In the genomic region with DNA sequence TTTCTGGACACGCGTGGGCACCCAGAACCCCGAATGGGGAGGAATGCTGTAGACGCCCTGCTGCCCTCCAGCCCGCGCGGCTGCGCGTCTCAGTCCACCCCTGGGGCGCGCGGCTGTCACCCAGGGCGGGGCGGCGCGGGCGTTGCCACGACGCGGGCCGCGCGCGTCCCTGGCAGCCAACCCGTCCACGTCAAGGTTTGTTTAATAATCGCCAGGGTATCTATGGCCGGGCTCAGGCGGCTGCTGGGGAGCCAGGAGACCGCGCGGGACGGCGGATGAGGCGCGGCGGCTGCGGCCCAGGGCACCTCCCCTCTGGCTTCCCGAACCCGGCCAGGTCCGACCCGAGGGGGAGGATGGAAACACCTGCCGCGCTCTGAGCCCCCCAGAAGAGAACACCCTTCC, we compare ENCODE assay signal across 8 cellular contexts. TPM values are rescaled to one million over a fixed set of nuclear protein-coding genes. Genes with fewer than 3 reads are reported as not detected.
DNase-seq lines count a peak whose midpoint lies in the region; ATAC-seq and TF ChIP-seq lines count a peak whose summit lies in the region.

A gene with protein sequence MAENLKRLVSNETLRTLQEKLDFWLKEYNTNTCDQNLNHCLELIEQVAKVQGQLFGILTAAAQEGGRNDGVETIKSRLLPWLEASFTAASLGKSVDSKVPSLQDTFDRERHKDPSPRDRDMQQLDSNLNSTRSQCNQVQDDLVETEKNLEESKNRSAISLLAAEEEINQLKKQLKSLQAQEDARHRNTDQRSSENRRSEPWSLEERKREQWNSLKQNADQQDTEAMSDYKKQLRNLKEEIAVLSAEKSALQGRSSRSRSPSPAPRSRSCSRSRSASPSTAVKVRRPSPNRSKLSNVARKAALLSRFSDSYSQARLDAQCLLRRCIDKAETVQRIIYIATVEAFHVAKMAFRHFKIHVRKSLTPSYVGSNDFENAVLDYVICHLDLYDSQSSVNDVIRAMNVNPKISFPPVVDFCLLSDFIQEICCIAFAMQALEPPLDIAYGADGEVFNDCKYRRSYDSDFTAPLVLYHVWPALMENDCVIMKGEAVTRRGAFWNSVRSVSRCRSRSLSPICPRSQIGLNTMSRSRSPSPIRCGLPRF (plus strand): TSS at position 92 of the 402 bp plus-strand sequence. CDS start 401 bp downstream, outside the sequence.

- TF ChIP-seq CTCF in GM23338 (conservative IDR thresholded peaks at IDR 0.05; ENCODE audit: low read depth in 2 of 2) (no peak), Peyer's patch (IDR thresholded peaks at IDR 0.05) (no peak), esophagus squamous epithelium (IDR thresholded peaks at IDR 0.05) (no peak)

- H3K27me3 Mint-ChIP-seq in GM23338 (ENCODE audit: insufficient read depth, low read depth, poor library complexity) = peaks cover 22% of the 10 kb centered on the region
- H3K27me3 Mint-ChIP-seq in naive thymus-derived CD8-positive, alpha-beta T cell = peaks cover 43 to 73% (median 69%) of the 10 kb centered on the region in 5 donors

- H3K27ac ChIP-seq in GM23338 (ENCODE audit: low read depth) = peak within 1 kb of the TSS; percentile 77; the same call in 1 of the 2 replicates
- H3K27ac ChIP-seq in Peyer's patch = peak within 1 kb of the TSS in 3 of 4 donors; percentile 7 to 11 (median 10)
- peak within 1 kb of the TSS; percentile 83 to 89 (median 85) for H3K27ac ChIP-seq in esophagus squamous epithelium

- H3K27me3 ChIP-seq in GM23338 (ENCODE audit: insufficient read depth) = peaks cover 40% of the 10 kb centered on the region
- H3K27me3 ChIP-seq in Peyer's patch = no peaks in the 10 kb centered on the region
- peaks cover 0 to 60% (median 0%) of the 10 kb centered on the region in 4 donors for H3K27me3 ChIP-seq in esophagus squamous epithelium

- no peaks in the 10 kb centered on the region for H3K9me3 ChIP-seq in Peyer's patch
- H3K9me3 ChIP-seq in esophagus squamous epithelium = no peaks in the 10 kb centered on the region

- H3K36me3 ChIP-seq in GM23338 (ENCODE audit: insufficient read depth) (0 out of 2 replicates have a peak, but pooled peaks cover 3% of the 10 kb centered on the region), Peyer's patch (no peaks in the 10 kb centered on the region), esophagus squamous epithelium (no peaks in the 10 kb centered on the region)

- peaks cover 8% of the 10 kb centered on the region; the same call in 2 of the 3 replicates for H3K36me3 Mint-ChIP-seq in GM23338 (ENCODE audit: low read depth)
- no peaks in the 10 kb centered on the region for H3K36me3 Mint-ChIP-seq in naive thymus-derived CD8-positive, alpha-beta T cell

- WGBS in esophagus squamous epithelium, 2 donors = 1 to 6% methylated on average over 9 to 13 of the region's 44 CpGs

- peaks cover 14% of the 10 kb centered on the region for H3K9me3 Mint-ChIP-seq in GM23338
- peaks cover 0 to 2% (median 0%) of the 10 kb centered on the region in 9 donors for H3K9me3 Mint-ChIP-seq in naive thymus-derived CD8-positive, alpha-beta T cell

- H3K4me3 ChIP-seq in GM23338 (peak within 1 kb of the TSS; percentile 92), Peyer's patch (peak within 1 kb of the TSS; percentile 40 to 68 (median 52)), esophagus squamous epithelium (peak within 1 kb of the TSS; percentile 66 to 82 (median 78))

- DNase-seq in DMS 273 (lab: John Stamatoyannopoulos, UW; ENCODE audit: unreplicated experiment) (peak; percentile 44), DMS 273 treated with DMSO at 0.1 percent for 48 hours (lab: John Stamatoyannopoulos, UW) (no peak), GM23338 (ENCODE audit: low spot score) (peak; percentile 12), Peyer's patch (peak in 2 of 3 donors; percentile 61 to 69), esophagus squamous epithelium (lab: John Stamatoyannopoulos, UW) (no peak), NCI-H774 (lab: John Stamatoyannopoulos, UW) (no peak), occipital lobe (lab: John Stamatoyannopoulos, UW) (no peak)
- DNase-seq in naive thymus-derived CD8-positive, alpha-beta T cell = no peak

- no peaks in the 10 kb centered on the region for H3K79me2 ChIP-seq in GM23338 (replicated peaks; ENCODE audit: insufficient read depth)

- H3K4me1 Mint-ChIP-seq in GM23338 = peaks cover 28% of the 10 kb centered on the region
- H3K4me1 Mint-ChIP-seq in naive thymus-derived CD8-positive, alpha-beta T cell = peaks cover 7 to 23% (median 15%) of the 10 kb centered on the region in 4 donors

- POLR2A ChIA-PET in naive thymus-derived CD8-positive, alpha-beta T cell (lab: Charles Lee) = no interaction called here

- peak within 1 kb of the TSS; percentile 95 for H2AFZ ChIP-seq in GM23338

- H3F3A ChIP-seq in GM23338 (replicated peaks; ENCODE audit: low read depth) = no peaks in the 10 kb centered on the region

- H3K4me1 ChIP-seq in GM23338 (ENCODE audit: insufficient read depth) = peaks cover 25% of the 10 kb centered on the region
- peaks cover 0 to 13% (median 5%) of the 10 kb centered on the region in 4 donors for H3K4me1 ChIP-seq in Peyer's patch
- peaks cover 3 to 28% (median 8%) of the 10 kb centered on the region in 3 donors for H3K4me1 ChIP-seq in esophagus squamous epithelium

- H3K4me2 ChIP-seq in GM23338 = peak within 1 kb of the TSS; percentile 88

- H3K27ac Mint-ChIP-seq in GM23338 = peak within 1 kb of the TSS; percentile 84
- H3K27ac Mint-ChIP-seq in naive thymus-derived CD8-positive, alpha-beta T cell = no peak within 1 kb of the TSS

- no peak for TF ChIP-seq POLR2A in Peyer's patch (IDR thresholded peaks at IDR 0.05)
- no peak for TF ChIP-seq POLR2A in esophagus squamous epithelium (IDR thresholded peaks at IDR 0.05)

- H3K4me3 Mint-ChIP-seq in GM23338 = peak within 1 kb of the TSS; percentile 87
- peak within 1 kb of the TSS; percentile 48 to 78 (median 66) for H3K4me3 Mint-ChIP-seq in naive thymus-derived CD8-positive, alpha-beta T cell

- 0 out of 2 replicates have a peak, but pooled peaks cover 7% of the 10 kb centered on the region for H3K9me2 ChIP-seq in GM23338 (ENCODE audit: insufficient read depth)

- H4K20me1 ChIP-seq in GM23338 (replicated peaks; ENCODE audit: insufficient read depth) = no peaks in the 10 kb centered on the region

- intact Hi-C loops in esophagus squamous epithelium (cut with DNase I) = no loop called here

- ATAC-seq in GM23338 = peak; percentile 61
- peak; percentile 32 to 52 for ATAC-seq in naive thymus-derived CD8-positive, alpha-beta T cell

TF ChIP-seq in GM23338, 12 proteins besides CTCF, POLR2A, EP300 and RAD21:
- TF ChIP-seq JUNB (IDR thresholded peaks at IDR 0.05; ENCODE audit: unreplicated experiment) (no peak), EZH2phosphoT487 (IDR thresholded peaks at IDR 0.05; ENCODE audit: unreplicated experiment) (no peak), ZNF331 (CRISPR knock-in tag; IDR thresholded peaks at IDR 0.05; ENCODE audit: low read depth) (no peak), NANOG (IDR thresholded peaks at IDR 0.05; ENCODE audit: borderline replicate concordance) (no peak), ZNF114 (CRISPR knock-in tag; IDR thresholded peaks at IDR 0.05) (no peak)
- TF ChIP-seq, protein P1, sequence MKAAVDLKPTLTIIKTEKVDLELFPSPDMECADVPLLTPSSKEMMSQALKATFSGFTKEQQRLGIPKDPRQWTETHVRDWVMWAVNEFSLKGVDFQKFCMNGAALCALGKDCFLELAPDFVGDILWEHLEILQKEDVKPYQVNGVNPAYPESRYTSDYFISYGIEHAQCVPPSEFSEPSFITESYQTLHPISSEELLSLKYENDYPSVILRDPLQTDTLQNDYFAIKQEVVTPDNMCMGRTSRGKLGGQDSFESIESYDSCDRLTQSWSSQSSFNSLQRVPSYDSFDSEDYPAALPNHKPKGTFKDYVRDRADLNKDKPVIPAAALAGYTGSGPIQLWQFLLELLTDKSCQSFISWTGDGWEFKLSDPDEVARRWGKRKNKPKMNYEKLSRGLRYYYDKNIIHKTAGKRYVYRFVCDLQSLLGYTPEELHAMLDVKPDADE (IDR thresholded peaks at IDR 0.05) = no peak

RNA-seq across cellular contexts. Expression of the gene that starts here (rescaled TPM):
- 2.5 and 4.2 TPM in 2 replicates for total RNA-seq in GM23338 (2014; rRNA removed; shearing (Covaris generic))
- 1.3 and 1.5 TPM in 2 replicates for polyA plus RNA-seq in GM23338 (2016; fragmentation: Nextera tagmentation; extraction: Ambion mirVana)
- 10 to 100 TPM in 1 of 4 donors, 1 to 10 TPM in 3; 3.4 to 10.3 (median 4.3) TPM for total RNA-seq in Peyer's patch
- 1 to 10 TPM; 5.4 to 6.9 (median 6.0) TPM for total RNA-seq in esophagus squamous epithelium
- under 1 TPM in 1 of 2 experiments, not detected in 1; 0.44 TPM for total RNA-seq in naive thymus-derived CD8-positive, alpha-beta T cell
- not detected for polyA plus RNA-seq in naive thymus-derived CD8-positive, alpha-beta T cell
- total RNA-seq in occipital lobe = 1.2 TPM

Comparison
In these comparisons a context has a peak if more than half of its experiments do, and no peak if none do; other contexts are left out.
1. DNase-seq: peak in DMS 273 (single experiment), GM23338 (single experiment) and Peyer's patch (2 of 3); none in DMS 273 treated with DMSO at 0.1 percent for 48 hours (single experiment), esophagus squamous epithelium (single experiment), naive thymus-derived CD8-positive, alpha-beta T cell (0 of 10), NCI-H774 (single experiment) and occipital lobe (single experiment).
2. Peak in ATAC-seq in naive thymus-derived CD8-positive, alpha-beta T cell; RNA of the gene not detected or under 1 TPM.
3. H3K27ac ChIP-seq: peak in every context shown above with its lines; median percentile 85 in esophagus squamous epithelium; 77 in GM23338; 10 in Peyer's patch.
4. Peak in every context shown above with its lines, with median percentiles within 50 percentile points of each other: H3K4me3 ChIP-seq.